ENCODE assay signal across 8 cellular contexts in genomic region chr6:89637960-89638319, GRCh38. TPM values are rescaled to one million over a fixed set of nuclear protein-coding genes. Genes with fewer than 3 reads are reported as not detected.
DNase-seq lines count a peak whose midpoint lies in the region; ATAC-seq and TF ChIP-seq lines count a peak whose summit lies in the region.

No MANE protein-coding gene starts in this region.

- peak overlapping the region; percentile 88 for H3K4me2 ChIP-seq in MM.1S (ENCODE audit: low read depth, low read length)

- H3K9ac ChIP-seq in MM.1S (ENCODE audit: low read length), result peak overlapping the region; percentile 84
- H3K9ac ChIP-seq in endocrine pancreas (ENCODE audit: control insufficient read depth, insufficient read depth, low read length), result peak overlapping the region; percentile 69

- DNase-seq in MM.1S, result no peak
- no peak for DNase-seq in osteocyte (ENCODE audit: extremely low spot score, unreplicated experiment)
- DNase-seq in ACHN, result no peak
- no peak for DNase-seq in foreskin melanocyte
- DNase-seq in activated CD4-positive, alpha-beta T cell treated with anti-CD3 and anti-CD28 coated beads, Interleukin-2, amount 50 U/mL, for 1 hour, result no peak
- no peak for DNase-seq in NCI-H1436 treated with DMSO at 0.1 percent for 48 hours (lab: John Stamatoyannopoulos, UW)

- no peaks in the 10 kb centered on the region for H4K20me1 ChIP-seq in MM.1S (ENCODE audit: insufficient read depth, low read length)

- H3K4me1 Mint-ChIP-seq in osteocyte (ENCODE audit: unreplicated experiment), result peaks cover 20% of the 10 kb centered on the region

- peaks cover 27% of the 10 kb centered on the region for H3K36me3 Mint-ChIP-seq in osteocyte (ENCODE audit: unreplicated experiment)

- H3K27me3 ChIP-seq in MM.1S (replicated peaks; ENCODE audit: insufficient read depth, low read length), result no peaks in the 10 kb centered on the region
- no peaks in the 10 kb centered on the region for H3K27me3 ChIP-seq in endocrine pancreas (ENCODE audit: control insufficient read depth, insufficient read depth, low read length)

- H3K9me3 Mint-ChIP-seq in osteocyte (ENCODE audit: unreplicated experiment), result no peaks in the 10 kb centered on the region

- in situ Hi-C loops in ACHN (cut with HindIII; ENCODE audit: low pct_ligation_motif_present, low pct_unique_long_range_greater_than_20kb, low sequenced_read_pairs), result no loop called here

- ATAC-seq in GM19455 (IDR thresholded peaks at IDR 0.05; ENCODE audit: unreplicated experiment), result peak; percentile 8

- H3K4me3 ChIP-seq in MM.1S (ENCODE audit: low read length) (peak overlapping the region; percentile 82), endocrine pancreas (ENCODE audit: control insufficient read depth, insufficient read depth, low read length) (peak overlapping the region; percentile 81)

- peak overlapping the region; percentile 80 for H3K27ac ChIP-seq in MM.1S (ENCODE audit: low read length)

- H3K9me2 ChIP-seq in MM.1S (replicated peaks; ENCODE audit: insufficient read depth, low read length), result no peaks in the 10 kb centered on the region

- H3F3A ChIP-seq in MM.1S (ENCODE audit: insufficient read depth, low read length), result peaks cover 7% of the 10 kb centered on the region

- H3K79me2 ChIP-seq in MM.1S (ENCODE audit: low read length), result peaks cover 4% of the 10 kb centered on the region; the same call in 1 of the 2 replicates

- TF ChIP-seq CTCF in MM.1S (IDR thresholded peaks at IDR 0.05; ENCODE audit: low read length) (no peak), osteocyte (IDR thresholded peaks at IDR 0.05) (no peak)

- H3K27ac Mint-ChIP-seq in osteocyte (ENCODE audit: unreplicated experiment), result peak overlapping the region; percentile 99

- H3K4me1 ChIP-seq in MM.1S (ENCODE audit: low read length), result 0 out of 2 replicates have a peak, but pooled peaks cover 2% of the 10 kb centered on the region
- peaks cover 17% of the 10 kb centered on the region for H3K4me1 ChIP-seq in endocrine pancreas (ENCODE audit: control insufficient read depth, insufficient read depth, low read length)

- H3K9me3 ChIP-seq in MM.1S (replicated peaks; ENCODE audit: insufficient read depth, low read length) (no peaks in the 10 kb centered on the region), endocrine pancreas (ENCODE audit: control insufficient read depth, low read length) (no peaks in the 10 kb centered on the region)

- peak overlapping the region; percentile 78 for H2AFZ ChIP-seq in MM.1S (ENCODE audit: low read length)

- H3K4me3 Mint-ChIP-seq in osteocyte (ENCODE audit: unreplicated experiment), result peak overlapping the region; percentile 96

- H3K36me3 ChIP-seq in MM.1S (replicated peaks; ENCODE audit: insufficient read depth, low read length) (no peaks in the 10 kb centered on the region), endocrine pancreas (ENCODE audit: control insufficient read depth, insufficient read depth, low read length) (no peaks in the 10 kb centered on the region)

- H3K27me3 Mint-ChIP-seq in osteocyte (ENCODE audit: unreplicated experiment), result no peaks in the 10 kb centered on the region

RNA-seq across cellular contexts. Expression of gene LYRM2, which starts 0.6 kb away (rescaled TPM):
- total RNA-seq in osteocyte, result 32.0 and 34.4 TPM in 2 replicates
